In genomic region chr1:196660912-196661311, GRCh38 we compare ENCODE assay signal across 8 cellular contexts. TPM values are rescaled to one million over a fixed set of nuclear protein-coding genes. Genes with fewer than 3 reads are reported as not detected.
A peak's percentile ranks its signal among the peaks of the same experiment; 100 is the strongest.
DNase-seq lines count a peak whose midpoint lies in the region; ATAC-seq, FAIRE-seq and TF ChIP-seq lines count a peak whose summit lies in the region.

No MANE protein-coding gene starts in this region.

- peak; percentile 81 for TF ChIP-seq RAD21 in Ishikawa (IDR thresholded peaks at IDR 0.05; ENCODE audit: low read depth)

- peak; percentile 81 for ATAC-seq in GM21717 (IDR thresholded peaks at IDR 0.05; ENCODE audit: unreplicated experiment)

- H3K27ac Mint-ChIP-seq in nephron = no peak overlapping the region

- peak overlapping the region in 2 of 3 experiments; percentile 28 to 66 for H3K4me3 Mint-ChIP-seq in nephron

- H3K4me1 Mint-ChIP-seq in nephron = no peaks in the 10 kb centered on the region

- no peaks in the 10 kb centered on the region for H3K27me3 Mint-ChIP-seq in nephron (ENCODE audit: low read depth)

- DNase-seq in RCC 7860 (ENCODE audit: low spot score) (no peak), epithelial cell of proximal tubule (ENCODE audit: low read depth) (no peak), occipital lobe (lab: John Stamatoyannopoulos, UW) (no peak), posterior cingulate gyrus (no peak)

- H3K9me3 Mint-ChIP-seq in nephron = no peaks in the 10 kb centered on the region

- no peak for TF ChIP-seq EP300 in Ishikawa (IDR thresholded peaks at IDR 0.05; ENCODE audit: borderline replicate concordance)

- peak; percentile 96 for FAIRE-seq in G401.6 (lab: Jason Lieb, UNC)
- peak; percentile 88 for FAIRE-seq in RCC 7860 (lab: Jason Lieb, UNC)

- TF ChIP-seq CTCF in epithelial cell of proximal tubule (conservative IDR thresholded peaks at IDR 0.05; ENCODE audit: low read depth, low read length) (peak; percentile 55), nephron (IDR thresholded peaks at IDR 0.05; ENCODE audit: unreplicated experiment in 3 of 3) (peak; percentile 59 to 77 (median 63))

- no peak overlapping the region for H3K4me3 ChIP-seq in epithelial cell of proximal tubule (ENCODE audit: low read depth, low read length)

- intact Hi-C loops in posterior cingulate gyrus (cut with DNase I) = loop anchor here (2.0 to 5.0 kb wide), 2 partner anchors 344 to 512 kb away; no protein-coding TSS in a partner anchor

- H3K36me3 Mint-ChIP-seq in nephron (ENCODE audit: low read depth) = no peaks in the 10 kb centered on the region

TF ChIP-seq in Ishikawa, 13 proteins besides CTCF, POLR2A, EP300 and RAD21:
- TF ChIP-seq FOXM1 (IDR thresholded peaks at IDR 0.05; ENCODE audit: borderline replicate concordance, low read depth) (no peak), ZBTB7A (IDR thresholded peaks at IDR 0.05; ENCODE audit: low read depth) (no peak), REST (IDR thresholded peaks at IDR 0.05; ENCODE audit: low read depth) (no peak), TEAD4 (IDR thresholded peaks at IDR 0.05) (no peak), CREB1 (IDR thresholded peaks at IDR 0.05; ENCODE audit: low read depth) (no peak), TAF1 (IDR thresholded peaks at IDR 0.05; ENCODE audit: low read depth) (no peak), NFIC (IDR thresholded peaks at IDR 0.05) (no peak), TCF12 (IDR thresholded peaks at IDR 0.05; ENCODE audit: low read depth) (no peak), CEBPB (IDR thresholded peaks at IDR 0.05) (no peak), USF1 (IDR thresholded peaks at IDR 0.05) (no peak), YY1 (IDR thresholded peaks at IDR 0.05; ENCODE audit: low read depth) (no peak), EGR1 (IDR thresholded peaks at IDR 0.05) (no peak)
- TF ChIP-seq, protein P1, sequence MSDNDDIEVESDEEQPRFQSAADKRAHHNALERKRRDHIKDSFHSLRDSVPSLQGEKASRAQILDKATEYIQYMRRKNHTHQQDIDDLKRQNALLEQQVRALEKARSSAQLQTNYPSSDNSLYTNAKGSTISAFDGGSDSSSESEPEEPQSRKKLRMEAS (IDR thresholded peaks at IDR 0.05) = no peak

RNA-seq across cellular contexts. Expression of gene CFH, which starts 9.1 kb away (rescaled TPM):
- 1.4 and 9.2 TPM in 2 replicates for total RNA-seq in epithelial cell of proximal tubule
- total RNA-seq in occipital lobe = 34.3 TPM

RNA-seq across cellular contexts. Expression of gene KCNT2, which starts 52.7 kb away (rescaled TPM):
- 0.80 and 1.7 TPM in 2 replicates for total RNA-seq in epithelial cell of proximal tubule
- 50.1 TPM for total RNA-seq in occipital lobe

Comparison
In these comparisons a context has a peak if more than half of its experiments do, and no peak if none do; other contexts are left out.
1. RNA of gene KCNT2, which starts 52.7 kb away (total RNA-seq): 50.1 TPM in occipital lobe (single experiment); 0.80 to 1.7 TPM in epithelial cell of proximal tubule; every median in the first group is over 10 times any median in the second.